Comparison of ENCODE assay signal across 8 cellular contexts in genomic region chr6:34696189-34696738, GRCh38. TPM values are rescaled to one million over a fixed set of nuclear protein-coding genes. Genes with fewer than 3 reads are reported as not detected.
A peak's percentile ranks its signal among the peaks of the same experiment; 100 is the strongest.
DNase-seq lines count a peak whose midpoint lies in the region; ATAC-seq and TF ChIP-seq lines count a peak whose summit lies in the region.

No MANE protein-coding gene starts in this region.

- H3K36me3 ChIP-seq in lung (ENCODE audit: control insufficient read depth in 2 of 2, insufficient read depth in 2 of 2, low read length in 2 of 2), result no peaks in the 10 kb centered on the region
- H3K36me3 ChIP-seq in thoracic aorta, result no peaks in the 10 kb centered on the region

- H3K27me3 ChIP-seq in lung (ENCODE audit: control insufficient read depth, insufficient read depth), result no peaks in the 10 kb centered on the region
- H3K27me3 ChIP-seq in thoracic aorta (replicated peaks; ENCODE audit: insufficient read depth), result no peaks in the 10 kb centered on the region

- in situ Hi-C loops in KBM-7 (cut with MboI; ENCODE audit: low pct_unique_long_range_greater_than_20kb, low sequenced_read_pairs), result no loop called here

- TF ChIP-seq CTCF in HFF-Myc (IDR thresholded peaks at IDR 0.05; ENCODE audit: low read depth, low read length, missing control alignments) (no peak), choroid plexus epithelial cell (conservative IDR thresholded peaks at IDR 0.05; ENCODE audit: low read depth, low read length) (no peak), lung (IDR thresholded peaks at IDR 0.05; ENCODE audit: control extremely low read depth, extremely low read depth) (no peak), thoracic aorta (IDR thresholded peaks at IDR 0.05) (no peak)

- no peaks in the 10 kb centered on the region for H3K9me3 ChIP-seq in lung (ENCODE audit: control insufficient read depth in 2 of 2, insufficient read depth in 1 of 2, low read length in 1 of 2)
- H3K9me3 ChIP-seq in thoracic aorta, result no peaks in the 10 kb centered on the region

- H3K27ac ChIP-seq in lung (ENCODE audit: low read depth in 1 of 2, low read length in 1 of 2) (peak overlapping the region; percentile 96 to 97), thoracic aorta (peak overlapping the region; percentile 92)

- peak; percentile 66 for DNase-seq in NCI-H2227 treated with DMSO at 0.1 percent for 48 hours (lab: John Stamatoyannopoulos, UW)
- DNase-seq in NCI-H2227 (lab: John Stamatoyannopoulos, UW; ENCODE audit: unreplicated experiment), result no peak
- no peak for DNase-seq in HFF-Myc (ENCODE audit: extremely low read depth, low read depth)
- peak; percentile 78 for DNase-seq in NCI-H69 (lab: John Stamatoyannopoulos, UW)
- DNase-seq in choroid plexus epithelial cell (ENCODE audit: low read depth), result peak; percentile 41
- no peak for DNase-seq in lung (ENCODE audit: low spot score)
- no peak for DNase-seq in thoracic aorta (ENCODE audit: low spot score)
- no peak for DNase-seq in KBM-7

- peak; percentile 59 for ATAC-seq in lung (ENCODE audit: insufficient read depth, low FRiP score)
- no peak for ATAC-seq in thoracic aorta (ENCODE audit: insufficient number of reproducible peaks, low FRiP score, low read depth)

- 0% methylated on average over 36 to 41 of the region's 41 CpGs for WGBS in lung, 2 donors

- H3K4me3 ChIP-seq in HFF-Myc (replicated peaks; ENCODE audit: low read depth, low read length) (peak overlapping the region; percentile 93), choroid plexus epithelial cell (ENCODE audit: low read depth, low read length) (peak overlapping the region; percentile 95), lung (peak overlapping the region; percentile 98), thoracic aorta (peak overlapping the region; percentile 87)

- H3K4me1 ChIP-seq in lung (ENCODE audit: control insufficient read depth in 2 of 2, insufficient read depth in 2 of 2, low read length in 2 of 2), result peaks cover 3 to 26% of the 10 kb centered on the region in 2 donors
- H3K4me1 ChIP-seq in thoracic aorta (ENCODE audit: control insufficient read depth in 1 of 2, low read depth in 2 of 2), result peaks cover 30 to 37% of the 10 kb centered on the region in 2 donors

RNA-seq across cellular contexts. Expression of gene ILRUN, which starts 0.3 kb away (rescaled TPM):
- total RNA-seq in lung (10 to 100 TPM; 51.9 to 70.1 TPM), thoracic aorta (10 to 100 TPM; 75.4 to 78.9 TPM)
- polyA plus RNA-seq in lung, result 10 to 100 TPM; 54.3 to 57.7 TPM

Comparison
In these comparisons a context has a peak if more than half of its experiments do, and no peak if none do; other contexts are left out.
1. DNase-seq: peak in NCI-H2227 treated with DMSO at 0.1 percent for 48 hours (single experiment), NCI-H69 (single experiment) and choroid plexus epithelial cell (single experiment); none in NCI-H2227 (single experiment), HFF-Myc (single experiment), lung (single experiment), thoracic aorta (single experiment) and KBM-7 (single experiment).
2. Peak in every context shown above with its lines, with median percentiles within 50 percentile points of each other: H3K4me3 ChIP-seq.